In genomic region chr2:241232736-241233575, GRCh38 we compare ENCODE assay signal across 22 cellular contexts. TPM values are rescaled to one million over a fixed set of nuclear protein-coding genes. Genes with fewer than 3 reads are reported as not detected.
A peak's percentile ranks its signal among the peaks of the same experiment; 100 is the strongest.
DNase-seq lines count a peak whose midpoint lies in the region; ATAC-seq and TF ChIP-seq lines count a peak whose summit lies in the region.
"Had no signal": no experiment of that assay in that cellular context is flagged by ENCODE, and none has a peak within 500 bp of the region (broad histone marks: within the 10 kb centered on the region; RNA-seq: fewer than 3 reads in every experiment).

No MANE protein-coding gene starts in this region.

- no peak overlapping the region for H3K27ac ChIP-seq in CD8-positive, alpha-beta T cell (ENCODE audit: low read depth, low read length)
- no peak overlapping the region for H3K27ac ChIP-seq in tibial nerve
- H3K27ac ChIP-seq: brain microvascular endothelial cell, hepatocyte, SJCRH30, vagina, WERI-Rb-1 had no signal

- H3K4me1 ChIP-seq in CD8-positive, alpha-beta T cell (ENCODE audit: insufficient read depth, low read length) = no peaks in the 10 kb centered on the region
- no peaks in the 10 kb centered on the region for H3K4me1 ChIP-seq in tibial nerve
- H3K4me1 ChIP-seq: SJCRH30, vagina had no signal

- H3K4me1 Mint-ChIP-seq in activated naive CD8-positive, alpha-beta T cell treated with anti-CD3 and anti-CD28 coated beads for 36 hours = no peaks in the 10 kb centered on the region
- H3K4me1 Mint-ChIP-seq in activated naive CD8-positive, alpha-beta T cell treated with anti-CD3 and anti-CD28 coated beads, Interleukin-2, amount 50 U/mL, for 24 hours = no peaks in the 10 kb centered on the region
- 0 out of 2 replicates have a peak, but pooled peaks cover 4% of the 10 kb centered on the region for H3K4me1 Mint-ChIP-seq in HFFc6 (ENCODE audit: low read depth)
- H3K4me1 Mint-ChIP-seq in endothelial cell (ENCODE audit: unreplicated experiment) = peaks cover 37% of the 10 kb centered on the region
- no peaks in the 10 kb centered on the region for H3K4me1 Mint-ChIP-seq in stimulated activated effector memory CD8-positive, alpha-beta T cell treated with anti-CD3 and anti-CD28 coated beads, Interleukin-12 subunit alpha, Interleukin-12 subunit beta, amount 100 ng/mL, for 72 hours
- H3K4me1 Mint-ChIP-seq in CD8-positive, alpha-beta T cell (ENCODE audit: low read depth) = no peaks in the 10 kb centered on the region
- H3K4me1 Mint-ChIP-seq: memory B cell had no signal

- no peak for ATAC-seq in activated naive CD8-positive, alpha-beta T cell treated with anti-CD3 and anti-CD28 coated beads, Interleukin-2, amount 50 U/mL, for 24 hours
- no peak for ATAC-seq in stimulated activated effector memory CD8-positive, alpha-beta T cell treated with anti-CD3 and anti-CD28 coated beads, Interleukin-12 subunit alpha, Interleukin-12 subunit beta, amount 100 ng/mL, for 72 hours
- ATAC-seq in CD8-positive, alpha-beta T cell = no peak
- ATAC-seq: natural killer cell treated with Interleukin-12 subunit alpha and Interleukin-12 subunit beta and Interleukin-15 and Interleukin-18, amount 100 ng/mL, for 72 hours had no signal

- TF ChIP-seq EP300 in tibial nerve (IDR thresholded peaks at IDR 0.05) = no peak

- peaks cover 81% of the 10 kb centered on the region for H3K36me3 ChIP-seq in CD8-positive, alpha-beta T cell (ENCODE audit: insufficient read depth, low read length)
- peaks cover 6 to 100% (median 72%) of the 10 kb centered on the region in 3 donors for H3K36me3 ChIP-seq in tibial nerve

- H3K27ac Mint-ChIP-seq in activated naive CD8-positive, alpha-beta T cell treated with anti-CD3 and anti-CD28 coated beads for 36 hours = no peak overlapping the region
- H3K27ac Mint-ChIP-seq in activated naive CD8-positive, alpha-beta T cell treated with anti-CD3 and anti-CD28 coated beads, Interleukin-2, amount 50 U/mL, for 24 hours = no peak overlapping the region
- H3K27ac Mint-ChIP-seq in HFFc6 = peak overlapping the region; percentile 25; the same call in 1 of the 2 replicates
- peak overlapping the region; percentile 72 for H3K27ac Mint-ChIP-seq in endothelial cell (ENCODE audit: unreplicated experiment)
- H3K27ac Mint-ChIP-seq in stimulated activated effector memory CD8-positive, alpha-beta T cell treated with anti-CD3 and anti-CD28 coated beads, Interleukin-12 subunit alpha, Interleukin-12 subunit beta, amount 100 ng/mL, for 72 hours = peak overlapping the region; percentile 63
- H3K27ac Mint-ChIP-seq in CD8-positive, alpha-beta T cell = no peak overlapping the region
- H3K27ac Mint-ChIP-seq: CD4-positive, alpha-beta T cell; memory B cell; natural killer cell treated with Interleukin-12 subunit alpha and Interleukin-12 subunit beta and Interleukin-15 and Interleukin-18, amount 100 ng/mL, for 72 hours had no signal

- CTCF ChIA-PET in CD8-positive, alpha-beta T cell (lab: Charles Lee) = interaction anchor here (1.1 to 1.9 kb wide), 2 partner anchors 9 to 17 kb away, joined by 3 to 5 read pairs; no protein-coding TSS in a partner anchor

- POLR2A ChIA-PET in CD8-positive, alpha-beta T cell (lab: Charles Lee) = no interaction called here

- peaks cover 37% of the 10 kb centered on the region for H3K36me3 Mint-ChIP-seq in activated naive CD8-positive, alpha-beta T cell treated with anti-CD3 and anti-CD28 coated beads for 36 hours
- peaks cover 62% of the 10 kb centered on the region for H3K36me3 Mint-ChIP-seq in activated naive CD8-positive, alpha-beta T cell treated with anti-CD3 and anti-CD28 coated beads, Interleukin-2, amount 50 U/mL, for 24 hours (ENCODE audit: low read depth)
- peaks cover 59% of the 10 kb centered on the region for H3K36me3 Mint-ChIP-seq in HFFc6 (ENCODE audit: low read depth)
- peaks cover 75% of the 10 kb centered on the region for H3K36me3 Mint-ChIP-seq in endothelial cell (ENCODE audit: low read depth, unreplicated experiment)
- H3K36me3 Mint-ChIP-seq in stimulated activated effector memory CD8-positive, alpha-beta T cell treated with anti-CD3 and anti-CD28 coated beads, Interleukin-12 subunit alpha, Interleukin-12 subunit beta, amount 100 ng/mL, for 72 hours = peaks cover 99% of the 10 kb centered on the region
- H3K36me3 Mint-ChIP-seq in CD8-positive, alpha-beta T cell = peaks cover 96% of the 10 kb centered on the region

- no peaks in the 10 kb centered on the region for H3K27me3 ChIP-seq in CD8-positive, alpha-beta T cell (ENCODE audit: insufficient read depth, low read length)
- H3K27me3 ChIP-seq in tibial nerve = no peaks in the 10 kb centered on the region
- H3K27me3 ChIP-seq: brain microvascular endothelial cell, hepatocyte, SJCRH30, vagina had no signal

- peak overlapping the region; percentile 1 for H3K4me3 Mint-ChIP-seq in activated naive CD8-positive, alpha-beta T cell treated with anti-CD3 and anti-CD28 coated beads for 36 hours
- H3K4me3 Mint-ChIP-seq in activated naive CD8-positive, alpha-beta T cell treated with anti-CD3 and anti-CD28 coated beads, Interleukin-2, amount 50 U/mL, for 24 hours = no peak overlapping the region
- H3K4me3 Mint-ChIP-seq in HFFc6 (peak overlapping the region; percentile 1; the same call in 1 of the 2 replicates), endothelial cell (ENCODE audit: unreplicated experiment) (no peak overlapping the region)
- H3K4me3 Mint-ChIP-seq in stimulated activated effector memory CD8-positive, alpha-beta T cell treated with anti-CD3 and anti-CD28 coated beads, Interleukin-12 subunit alpha, Interleukin-12 subunit beta, amount 100 ng/mL, for 72 hours = no peak overlapping the region
- H3K4me3 Mint-ChIP-seq in CD8-positive, alpha-beta T cell = no peak overlapping the region
- H3K4me3 Mint-ChIP-seq: CD4-positive, alpha-beta T cell; memory B cell; natural killer cell treated with Interleukin-12 subunit alpha and Interleukin-12 subunit beta and Interleukin-15 and Interleukin-18, amount 100 ng/mL, for 72 hours had no signal

- TF ChIP-seq CTCF in HFFc6 (IDR thresholded peaks at IDR 0.05) (no peak), endothelial cell (IDR thresholded peaks at IDR 0.05; ENCODE audit: unreplicated experiment) (no peak), tibial nerve (IDR thresholded peaks at IDR 0.05) (no peak)
- no peak for TF ChIP-seq CTCF in CD8-positive, alpha-beta T cell (IDR thresholded peaks at IDR 0.05)

- H3K27me3 Mint-ChIP-seq in activated naive CD8-positive, alpha-beta T cell treated with anti-CD3 and anti-CD28 coated beads for 36 hours = no peaks in the 10 kb centered on the region
- no peaks in the 10 kb centered on the region for H3K27me3 Mint-ChIP-seq in activated naive CD8-positive, alpha-beta T cell treated with anti-CD3 and anti-CD28 coated beads, Interleukin-2, amount 50 U/mL, for 24 hours
- H3K27me3 Mint-ChIP-seq in HFFc6 (ENCODE audit: insufficient read depth) (peaks cover 33% of the 10 kb centered on the region), endothelial cell (ENCODE audit: unreplicated experiment) (peaks cover 22% of the 10 kb centered on the region)
- no peaks in the 10 kb centered on the region for H3K27me3 Mint-ChIP-seq in CD8-positive, alpha-beta T cell (ENCODE audit: low read depth)
- H3K27me3 Mint-ChIP-seq: CD4-positive, alpha-beta T cell; memory B cell; natural killer cell treated with Interleukin-12 subunit alpha and Interleukin-12 subunit beta and Interleukin-15 and Interleukin-18, amount 100 ng/mL, for 72 hours; progenitor cell of endocrine pancreas had no signal

- WGBS in tibial nerve, 2 donors = 86 to 88% methylated on average over 13 of the region's 13 CpGs

- H3K9me3 Mint-ChIP-seq in activated naive CD8-positive, alpha-beta T cell treated with anti-CD3 and anti-CD28 coated beads for 36 hours = no peaks in the 10 kb centered on the region
- H3K9me3 Mint-ChIP-seq in activated naive CD8-positive, alpha-beta T cell treated with anti-CD3 and anti-CD28 coated beads, Interleukin-2, amount 50 U/mL, for 24 hours = no peaks in the 10 kb centered on the region
- no peaks in the 10 kb centered on the region for H3K9me3 Mint-ChIP-seq in HFFc6
- no peaks in the 10 kb centered on the region for H3K9me3 Mint-ChIP-seq in endothelial cell (ENCODE audit: unreplicated experiment)
- H3K9me3 Mint-ChIP-seq in stimulated activated effector memory CD8-positive, alpha-beta T cell treated with anti-CD3 and anti-CD28 coated beads, Interleukin-12 subunit alpha, Interleukin-12 subunit beta, amount 100 ng/mL, for 72 hours = no peaks in the 10 kb centered on the region
- H3K9me3 Mint-ChIP-seq in CD8-positive, alpha-beta T cell = no peaks in the 10 kb centered on the region
- H3K9me3 Mint-ChIP-seq: CD4-positive, alpha-beta T cell; memory B cell; natural killer cell treated with Interleukin-12 subunit alpha and Interleukin-12 subunit beta and Interleukin-15 and Interleukin-18, amount 100 ng/mL, for 72 hours had no signal

- H3K9me3 ChIP-seq in CD8-positive, alpha-beta T cell (ENCODE audit: low read length) = no peaks in the 10 kb centered on the region
- H3K9me3 ChIP-seq in tibial nerve = no peaks in the 10 kb centered on the region
- H3K9me3 ChIP-seq: SJCRH30, vagina had no signal

- no peak for TF ChIP-seq POLR2A in tibial nerve (IDR thresholded peaks at IDR 0.05)

- no peak overlapping the region for H3K4me3 ChIP-seq in CD8-positive, alpha-beta T cell (ENCODE audit: low read depth, low read length)
- H3K4me3 ChIP-seq in tibial nerve = no peak overlapping the region
- H3K4me3 ChIP-seq: hepatocyte, SJCRH30, vagina had no signal

- DNase-seq in activated naive CD8-positive, alpha-beta T cell treated with anti-CD3 and anti-CD28 coated beads for 36 hours = no peak
- DNase-seq in activated naive CD8-positive, alpha-beta T cell treated with anti-CD3 and anti-CD28 coated beads, Interleukin-2, amount 50 U/mL, for 24 hours = no peak
- DNase-seq in HFFc6 (no peak), endothelial cell (ENCODE audit: low spot score) (no peak), NCI-H226 (no peak), tibial nerve (ENCODE audit: low spot score in 2 of 2) (no peak)
- DNase-seq in stimulated activated effector memory CD8-positive, alpha-beta T cell treated with anti-CD3 and anti-CD28 coated beads, Interleukin-12 subunit alpha, Interleukin-12 subunit beta, amount 100 ng/mL, for 72 hours (ENCODE audit: low spot score in 2 of 2) = no peak
- DNase-seq in CD8-positive, alpha-beta T cell = no peak
- DNase-seq: activated CD8-positive, alpha-beta memory T cell treated with anti-CD3 and anti-CD28 coated beads for 24 hours; brain microvascular endothelial cell; CD4-positive, alpha-beta T cell; DND-41; NCI-H82; SJCRH30; small intestine; stimulated activated CD4-positive, alpha-beta T cell treated with anti-CD3 and anti-CD28 coated beads, Interleukin-4, amount 100 ng/mL, for 24 hours; WERI-Rb-1 had no signal

- intact Hi-C loops in CD8-positive, alpha-beta T cell (cut with DNase I, micrococcal nuclease) = no loop called here

RNA-seq across cellular contexts. Expression of gene ANO7, which starts 44.5 kb away (rescaled TPM):
- 1 to 10 TPM; 3.4 to 3.6 TPM for total RNA-seq in activated naive CD8-positive, alpha-beta T cell treated with anti-CD3 and anti-CD28 coated beads for 36 hours
- 1 to 10 TPM in 4 of 6 experiments, under 1 TPM in 2; 0.80 to 1.4 (median 1.2) TPM for total RNA-seq in HFFc6 (2021; fragmentation: NEBNext Ultra II Directional; extraction: Animal tissue kit (Norgen Biotek cat#: 25700))
- 16.1 TPM for total RNA-seq in endothelial cell (ENCODE audit: unreplicated experiment)
- under 1 TPM in 1 of 2 experiments, not detected in 1; 0.30 TPM for total RNA-seq in CD8-positive, alpha-beta T cell
- total RNA-seq in tibial nerve = 1 to 10 TPM in 1 of 4 donors, under 1 TPM in 3; 0.42 to 1.2 (median 0.51) TPM

Comparison
In these comparisons a context has a peak if more than half of its experiments do, and no peak if none do; other contexts are left out.
1. H3K4me3 Mint-ChIP-seq: peak in activated naive CD8-positive, alpha-beta T cell treated with anti-CD3 and anti-CD28 coated beads for 36 hours (single experiment) and HFFc6 (single experiment); none in activated naive CD8-positive, alpha-beta T cell treated with anti-CD3 and anti-CD28 coated beads, Interleukin-2, amount 50 U/mL, for 24 hours (single experiment), endothelial cell (single experiment), stimulated activated effector memory CD8-positive, alpha-beta T cell treated with anti-CD3 and anti-CD28 coated beads, Interleukin-12 subunit alpha, Interleukin-12 subunit beta, amount 100 ng/mL, for 72 hours (single experiment) and CD8-positive, alpha-beta T cell (single experiment).
2. H3K27ac Mint-ChIP-seq: peak in HFFc6 (single experiment), endothelial cell (single experiment) and stimulated activated effector memory CD8-positive, alpha-beta T cell treated with anti-CD3 and anti-CD28 coated beads, Interleukin-12 subunit alpha, Interleukin-12 subunit beta, amount 100 ng/mL, for 72 hours (single experiment); none in activated naive CD8-positive, alpha-beta T cell treated with anti-CD3 and anti-CD28 coated beads for 36 hours (single experiment), activated naive CD8-positive, alpha-beta T cell treated with anti-CD3 and anti-CD28 coated beads, Interleukin-2, amount 50 U/mL, for 24 hours (single experiment) and CD8-positive, alpha-beta T cell (single experiment).